In the genomic region with DNA sequence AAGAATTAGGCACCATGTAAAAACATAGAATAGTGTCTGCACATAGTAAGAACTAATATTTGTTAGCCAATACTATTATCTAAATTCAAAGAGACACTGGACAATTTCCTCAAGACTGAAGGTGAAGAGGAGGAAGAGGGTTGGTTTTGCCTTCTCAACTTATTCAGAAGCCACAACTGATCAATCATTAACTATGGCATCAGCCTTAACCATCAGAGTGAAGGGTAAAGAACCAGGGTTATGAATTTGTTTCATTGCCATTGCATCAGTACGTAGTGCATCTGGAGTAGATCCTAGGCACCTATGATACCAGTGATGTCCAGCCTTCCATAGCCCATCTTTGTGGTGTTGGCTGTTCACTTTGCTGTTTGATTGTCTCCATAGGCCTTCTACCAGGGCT, we compare ENCODE assay signal across 22 cellular contexts.
DNase-seq lines count a peak whose midpoint lies in the region; ATAC-seq lines count a peak whose summit lies in the region.
"Had no signal": no experiment of that assay in that cellular context is flagged by ENCODE, and none has a peak within 500 bp of the region (broad histone marks: within the 10 kb centered on the region; RNA-seq: fewer than 3 reads in every experiment).

No MANE protein-coding gene starts in this region.

- DNase-seq in DMS53 (lab: John Stamatoyannopoulos, UW) (peak; percentile 70), kidney glomerular epithelial cell (lab: John Stamatoyannopoulos, UW) (peak; percentile 20), substantia nigra (lab: John Stamatoyannopoulos, UW) (no peak)
- no peak for DNase-seq in activated effector memory CD4-positive, alpha-beta T cell treated with anti-CD3 and anti-CD28 coated beads, Interleukin-2, amount 50 U/mL, for 16 hours
- DNase-seq in stimulated activated CD4-positive, alpha-beta T cell treated with anti-CD3 and anti-CD28 coated beads, Interleukin-4, amount 100 ng/mL, for 24 hours: no peak
- no peak for DNase-seq in activated CD8-positive, alpha-beta memory T cell treated with anti-CD3 and anti-CD28 coated beads, Interleukin-2, amount 50 U/mL, for 4 hours
- DNase-seq: MG63, NCI-H1417, NCI-H187 treated with DMSO at 0.1 percent for 48 hours, NCI-H2107, NCI-H2227 treated with DMSO at 0.1 percent for 48 hours, NCI-H510A, NCI-H748 treated with DMSO at 0.1 percent for 48 hours, PC-9, SHP77 treated with DMSO at 0.1 percent for 48 hours, SW 1271 had no signal

- H3K27ac ChIP-seq in substantia nigra (ENCODE audit: low read depth, low read length, poor library complexity, severe bottlenecking): no peak overlapping the region
- H3K27ac ChIP-seq: PC-9, RWPE1, SK-N-MC had no signal

- ATAC-seq in GM19043 (IDR thresholded peaks at IDR 0.05; ENCODE audit: low read depth, unreplicated experiment): peak; percentile 62
- peak; percentile 64 for ATAC-seq in HG03135 (IDR thresholded peaks at IDR 0.05; ENCODE audit: unreplicated experiment)
- ATAC-seq: GM23338, K562 had no signal

Comparison
In these comparisons a context has a peak if more than half of its experiments do, and no peak if none do; other contexts are left out.
1. DNase-seq: peak in DMS53 (single experiment) and kidney glomerular epithelial cell (single experiment); none in substantia nigra (0 of 49), activated effector memory CD4-positive, alpha-beta T cell treated with anti-CD3 and anti-CD28 coated beads, Interleukin-2, amount 50 U/mL, for 16 hours (single experiment), stimulated activated CD4-positive, alpha-beta T cell treated with anti-CD3 and anti-CD28 coated beads, Interleukin-4, amount 100 ng/mL, for 24 hours (single experiment) and activated CD8-positive, alpha-beta memory T cell treated with anti-CD3 and anti-CD28 coated beads, Interleukin-2, amount 50 U/mL, for 4 hours (single experiment).